Comparison of ENCODE assay signal across 27 cellular contexts in genomic region chr2:203559640-203560039, GRCh38.
"Had no signal": no experiment of that assay in that cellular context is flagged by ENCODE, and none has a peak within 500 bp of the region (broad histone marks: within the 10 kb centered on the region; RNA-seq: fewer than 3 reads in every experiment).

No MANE protein-coding gene starts in this region.

- ATAC-seq: activated CD4-positive, alpha-beta T cell treated with anti-CD3 and anti-CD28 coated beads for 36 hours; activated T-helper 17 cell treated with anti-CD3 and anti-CD28 coated beads, Interleukin-2, amount 50 U/mL, for 72 hours had no signal

- DNase-seq: activated CD4-positive, alpha-beta memory T cell treated with anti-CD3 and anti-CD28 coated beads, Interleukin-2, amount 10 ng/mL, durations not matched to agents 7 days and 5 days; activated CD4-positive, alpha-beta T cell treated with anti-CD3 and anti-CD28 coated beads for 36 hours; activated CD4-positive, alpha-beta T cell treated with anti-CD3 and anti-CD28 coated beads, Interleukin-2, amount 50 U/mL, for 1 hour; activated gamma-delta T cell; activated naive CD4-positive, alpha-beta T cell treated with anti-CD3 and anti-CD28 coated beads for 36 hours; activated T-cell treated with anti-CD3 and anti-CD28 coated beads for 4 hours; activated T-cell treated with anti-CD3 and anti-CD28 coated beads, Interleukin-2, amount 50 U/mL, for 48 hours; amygdala; brain microvascular endothelial cell; cerebellar nuclear complex; KG1; NCI-H1105 treated with DMSO at 0.1 percent for 48 hours; NCI-H1436 treated with DMSO at 0.1 percent for 48 hours; NCI-H187; NCI-H2081; NCI-H446; NCI-H524; OCI-M1; Peyer's patch; Right ventricle myocardium superior; SJCRH30; SK-N-SH; T-helper 1 cell; WERI-Rb-1 had no signal

- H3K27ac ChIP-seq: brain microvascular endothelial cell, cardiac muscle cell, Peyer's patch, RWPE1, SJCRH30, WERI-Rb-1 had no signal

- H3K4me1 ChIP-seq: Peyer's patch had no signal

- H3K9me3 ChIP-seq: Peyer's patch, SJCRH30, SK-N-SH had no signal

- H3K4me2 ChIP-seq: SK-N-SH had no signal

- H3K27me3 ChIP-seq: brain microvascular endothelial cell, cardiac muscle cell, Peyer's patch, SJCRH30 had no signal

- H3K4me3 ChIP-seq: cardiac muscle cell, Peyer's patch, SJCRH30 had no signal

- H3K36me3 ChIP-seq: brain microvascular endothelial cell, cardiac muscle cell, Peyer's patch, SJCRH30, WERI-Rb-1 had no signal
